20 cellular contexts compared by ENCODE assay signal in genomic region chr4:5069916-5070315, GRCh38. TPM values are rescaled to one million over a fixed set of nuclear protein-coding genes. Genes with fewer than 3 reads are reported as not detected.
"Had no signal": no experiment of that assay in that cellular context is flagged by ENCODE, and none has a peak within 500 bp of the region (broad histone marks: within the 10 kb centered on the region; RNA-seq: fewer than 3 reads in every experiment).

No MANE protein-coding gene starts in this region.

- H3K27ac Mint-ChIP-seq: endodermal cell, nephron progenitor cell had no signal

- H3K4me1 ChIP-seq: heart right ventricle, right atrium auricular region had no signal

- H3K27me3 ChIP-seq: neutrophil, right atrium auricular region had no signal

- H3K4me3 ChIP-seq: coronary artery, heart right ventricle, lung, right atrium auricular region had no signal

- H3K27me3 Mint-ChIP-seq: naive B cell had no signal

- H3K4me3 Mint-ChIP-seq: endodermal cell, naive B cell, nephron progenitor cell had no signal

- H3K4me1 Mint-ChIP-seq: nephron progenitor cell had no signal

- H3K9me3 Mint-ChIP-seq: nephron progenitor cell had no signal

- H3K27ac ChIP-seq: coronary artery, heart right ventricle, neutrophil, right atrium auricular region had no signal

- DNase-seq: effector CD4-positive, alpha-beta T cell; endodermal cell; heart right ventricle; islet precursor cell; left cardiac atrium; left ventricle myocardium superior; mesenchymal stem cell; midbrain; naive B cell; nephron progenitor cell; posterior cingulate gyrus; small intestine; stimulated activated CD4-positive, alpha-beta T cell treated with anti-CD3 and anti-CD28 coated beads, Interleukin-12 subunit alpha, Interleukin-12 subunit beta, amount 100 ng/mL, for 4 hours; stimulated activated CD4-positive, alpha-beta T cell treated with anti-CD3 and anti-CD28 coated beads, Interleukin-2, amount 100 ng/mL, for 48 hours; stimulated activated naive CD4-positive, alpha-beta T cell treated with Interleukin-2 at 50 U/mL for 16 hours; trophoblast cell had no signal

- ATAC-seq: heart right ventricle, left cardiac atrium, left ventricle myocardium superior had no signal

- H3K36me3 ChIP-seq: heart right ventricle, neutrophil, right atrium auricular region had no signal

- H3K9me3 ChIP-seq: neutrophil had no signal

RNA-seq across cellular contexts. Expression of gene CYTL1, which starts 50.7 kb away (rescaled TPM):
- total RNA-seq: right atrium auricular region had no signal
